In genomic region chr10:110076559-110077318, GRCh38 we compare ENCODE assay signal across 8 cellular contexts.
A peak's percentile ranks its signal among the peaks of the same experiment; 100 is the strongest.
DNase-seq lines count a peak whose midpoint lies in the region; ATAC-seq and TF ChIP-seq lines count a peak whose summit lies in the region.

No MANE protein-coding gene starts in this region.

- no peaks in the 10 kb centered on the region for H3K9me3 ChIP-seq in esophagus muscularis mucosa

- no peaks in the 10 kb centered on the region for H3K36me3 ChIP-seq in esophagus muscularis mucosa

- peak overlapping the region; percentile 50 to 64 (median 58) for H3K27ac ChIP-seq in esophagus muscularis mucosa (replicated peaks in 1 of 4)

- DNase-seq in CMK (ENCODE audit: low read depth): peak; percentile 38
- peak; percentile 62 for DNase-seq in SW480 (ENCODE audit: low spot score)
- no peak for DNase-seq in esophagus muscularis mucosa (ENCODE audit: extremely low spot score)
- DNase-seq in non-pigmented ciliary epithelial cell (ENCODE audit: low read depth): peak; percentile 60
- DNase-seq in T-helper 9 cell: no peak
- no peak for DNase-seq in NCI-H2196 (lab: John Stamatoyannopoulos, UW; ENCODE audit: unreplicated experiment)

- TF ChIP-seq CTCF in esophagus muscularis mucosa (IDR thresholded peaks at IDR 0.05): no peak

- H3K4me1 ChIP-seq in esophagus muscularis mucosa: peaks cover 67 to 88% (median 75%) of the 10 kb centered on the region in 4 donors

- intact Hi-C loops in esophagus muscularis mucosa (cut with DNase I): no loop called here

- H3K27me3 ChIP-seq in esophagus muscularis mucosa: no peaks in the 10 kb centered on the region

- ATAC-seq in GM19455 (IDR thresholded peaks at IDR 0.05; ENCODE audit: unreplicated experiment): peak; percentile 75
- peak; percentile 65 for ATAC-seq in HG03460 (IDR thresholded peaks at IDR 0.05; ENCODE audit: unreplicated experiment)

- peak; percentile 13 for TF ChIP-seq POLR2A in esophagus muscularis mucosa (IDR thresholded peaks at IDR 0.05; ENCODE audit: low read depth)

- no peak for TF ChIP-seq EP300 in esophagus muscularis mucosa (IDR thresholded peaks at IDR 0.05)

- H3K4me3 ChIP-seq in esophagus muscularis mucosa: peak overlapping the region in 2 of 4 donors; percentile 13 to 28

Comparison
In these comparisons a context has a peak if more than half of its experiments do, and no peak if none do; other contexts are left out.
1. DNase-seq: peak in CMK (single experiment), SW480 (single experiment) and non-pigmented ciliary epithelial cell (single experiment); none in esophagus muscularis mucosa (single experiment), T-helper 9 cell (single experiment) and NCI-H2196 (single experiment).